In the genomic region with DNA sequence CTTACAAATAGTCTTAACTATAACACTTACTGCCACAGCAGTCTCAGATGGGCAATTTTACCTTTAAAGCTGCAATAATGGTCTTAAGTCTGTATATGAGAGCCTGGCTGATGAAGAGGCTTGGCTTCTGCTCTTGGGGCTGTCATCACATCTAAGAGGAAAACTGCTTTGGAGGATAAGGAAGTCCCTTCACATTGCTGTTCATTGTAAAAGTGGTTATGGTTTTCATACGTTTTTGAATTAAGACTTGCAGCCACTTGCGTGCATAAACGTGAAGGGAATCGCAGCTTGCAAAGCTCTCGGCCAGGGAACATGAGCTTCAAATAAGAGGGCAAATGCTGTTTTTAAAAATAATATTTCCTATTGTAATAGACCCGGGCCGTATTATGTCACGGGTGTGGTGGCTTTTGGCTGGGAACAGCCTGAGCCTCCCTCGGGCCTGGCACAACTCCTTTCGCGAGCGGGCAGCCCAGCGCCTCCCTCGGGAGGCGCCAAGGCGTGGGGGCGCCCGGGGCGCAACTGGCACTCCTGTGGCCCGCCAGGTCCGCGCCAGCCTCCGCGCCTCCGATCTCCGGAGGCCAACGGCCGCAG, we compare ENCODE assay signal across 8 cellular contexts. TPM values are rescaled to one million over a fixed set of nuclear protein-coding genes. Genes with fewer than 3 reads are reported as not detected.
DNase-seq lines count a peak whose midpoint lies in the region; ATAC-seq and TF ChIP-seq lines count a peak whose summit lies in the region.

No MANE protein-coding gene starts in this region.

- H3K4me3 Mint-ChIP-seq in HFFc6 = peak overlapping the region; percentile 85
- H3K4me3 Mint-ChIP-seq in immature natural killer cell = peak overlapping the region; percentile 83 to 91 (median 86)
- peak overlapping the region; percentile 41 to 51 for H3K4me3 Mint-ChIP-seq in stimulated activated naive CD8-positive, alpha-beta T cell treated with anti-CD3 and anti-CD28 coated beads, Interleukin-15, amount 100 ng/mL, for 72 hours

- H3K36me3 ChIP-seq in BE2C = 0 out of 2 replicates have a peak, but pooled peaks cover 2% of the 10 kb centered on the region

- peak overlapping the region; percentile 62 for H3K27ac Mint-ChIP-seq in HFFc6
- H3K27ac Mint-ChIP-seq in immature natural killer cell = peak overlapping the region in 3 of 6 donors; percentile 56 to 82 (median 66)
- no peak overlapping the region for H3K27ac Mint-ChIP-seq in stimulated activated naive CD8-positive, alpha-beta T cell treated with anti-CD3 and anti-CD28 coated beads, Interleukin-15, amount 100 ng/mL, for 72 hours

- no peaks in the 10 kb centered on the region for H3K9me3 ChIP-seq in BE2C

- peaks cover 38% of the 10 kb centered on the region for H3K4me1 Mint-ChIP-seq in HFFc6 (ENCODE audit: low read depth)
- peaks cover 3 to 16% of the 10 kb centered on the region in 2 donors for H3K4me1 Mint-ChIP-seq in immature natural killer cell
- no peaks in the 10 kb centered on the region for H3K4me1 Mint-ChIP-seq in stimulated activated naive CD8-positive, alpha-beta T cell treated with anti-CD3 and anti-CD28 coated beads, Interleukin-15, amount 100 ng/mL, for 72 hours

- peaks cover 32% of the 10 kb centered on the region for H3K4me1 ChIP-seq in BE2C

- H3K9me3 Mint-ChIP-seq in HFFc6 (no peaks in the 10 kb centered on the region), immature natural killer cell (no peaks in the 10 kb centered on the region)
- H3K9me3 Mint-ChIP-seq in stimulated activated naive CD8-positive, alpha-beta T cell treated with anti-CD3 and anti-CD28 coated beads, Interleukin-15, amount 100 ng/mL, for 72 hours = no peaks in the 10 kb centered on the region

- H3K27me3 ChIP-seq in BE2C = no peaks in the 10 kb centered on the region

- peak overlapping the region; percentile 72 for H3K4me3 ChIP-seq in BE2C (ENCODE audit: low read depth, low read length)
- H3K4me3 ChIP-seq in astrocyte of the cerebellum (ENCODE audit: low read depth, low read length) = peak overlapping the region; percentile 74

- H3K27me3 Mint-ChIP-seq in HFFc6 (ENCODE audit: insufficient read depth) (peaks cover 1% of the 10 kb centered on the region; the same call in 1 of the 2 replicates), immature natural killer cell (ENCODE audit: low read depth in 3 of 3) (peaks cover 0 to 5% (median 5%) of the 10 kb centered on the region in 3 donors)
- H3K27me3 Mint-ChIP-seq in stimulated activated naive CD8-positive, alpha-beta T cell treated with anti-CD3 and anti-CD28 coated beads, Interleukin-15, amount 100 ng/mL, for 72 hours = peaks cover 82% of the 10 kb centered on the region

- POLR2A ChIA-PET in GM10248 (lab: Yijun Ruan, JAX) = no interaction called here

- no peak for DNase-seq in BE2C
- DNase-seq in HFFc6 = no peak
- no peak for DNase-seq in astrocyte of the cerebellum (ENCODE audit: low read depth)
- no peak for DNase-seq in immature natural killer cell
- DNase-seq in stimulated activated naive CD8-positive, alpha-beta T cell treated with anti-CD3 and anti-CD28 coated beads, Interleukin-15, amount 100 ng/mL, for 72 hours = no peak
- DNase-seq in GM10248 (ENCODE audit: extremely low spot score) = no peak
- no peak for DNase-seq in LoVo (ENCODE audit: low spot score)
- no peak for DNase-seq in central memory CD4-positive, alpha-beta T cell

- CTCF ChIA-PET in GM10248 (lab: Yijun Ruan, JAX) = interaction anchor here (2.1 to 2.8 kb wide), 2 partner anchors 34 to 68 kb away, joined by 6 read pairs; no protein-coding TSS in a partner anchor

- H3K36me3 Mint-ChIP-seq in HFFc6 (ENCODE audit: low read depth) = no peaks in the 10 kb centered on the region
- H3K36me3 Mint-ChIP-seq in immature natural killer cell = no peaks in the 10 kb centered on the region

- in situ Hi-C loops in astrocyte of the cerebellum (cut with HindIII; ENCODE audit: low sequenced_read_pairs) = no loop called here

- ATAC-seq in stimulated activated naive CD8-positive, alpha-beta T cell treated with anti-CD3 and anti-CD28 coated beads, Interleukin-15, amount 100 ng/mL, for 72 hours = no peak

- no peak for TF ChIP-seq CTCF in BE2C (IDR thresholded peaks at IDR 0.05; ENCODE audit: low read depth, low read length)
- TF ChIP-seq CTCF in HFFc6 (IDR thresholded peaks at IDR 0.05) = no peak
- TF ChIP-seq CTCF in astrocyte of the cerebellum (IDR thresholded peaks at IDR 0.05; ENCODE audit: low read depth, low read length, missing control alignments) = no peak
- TF ChIP-seq CTCF in GM10248 (IDR thresholded peaks at IDR 0.05; ENCODE audit: control extremely low read depth, extremely low read depth, low read depth, missing control alignments) = no peak

RNA-seq across cellular contexts. Expression of gene ARHGEF28, which starts 0.6 kb away (rescaled TPM):
- 10.7 TPM for polyA plus RNA-seq in BE2C (2012; ENCODE audit: insufficient read depth, insufficient read length, low read depth)
- 10 to 100 TPM in 1 of 6 experiments, 1 to 10 TPM in 5; 7.5 to 13.6 (median 8.5) TPM for total RNA-seq in HFFc6 (2021; fragmentation: NEBNext Ultra II Directional; extraction: Animal tissue kit (Norgen Biotek cat#: 25700))
- polyA plus RNA-seq in immature natural killer cell = under 1 TPM in 2 of 3 donors, not detected in 1; 0.66 to 0.85 TPM

RNA-seq across cellular contexts. Expression of gene UTP15, which starts 59.9 kb away (rescaled TPM):
- polyA plus RNA-seq in BE2C (2012; ENCODE audit: insufficient read depth, insufficient read length, low read depth) = 20.8 TPM
- total RNA-seq in HFFc6 (2021; fragmentation: NEBNext Ultra II Directional; extraction: Animal tissue kit (Norgen Biotek cat#: 25700)) = 10 to 100 TPM; 20.2 to 25.6 (median 24.6) TPM
- 1 to 10 TPM; 1.5 to 7.8 (median 4.1) TPM for polyA plus RNA-seq in immature natural killer cell

RNA-seq across cellular contexts. Expression of gene ANKRA2, which starts 60.0 kb away (rescaled TPM):
- polyA plus RNA-seq in BE2C (2012; ENCODE audit: insufficient read depth, insufficient read length, low read depth) = 9.2 TPM
- 10 to 100 TPM; 12.5 to 15.1 (median 13.7) TPM for total RNA-seq in HFFc6 (2021; fragmentation: NEBNext Ultra II Directional; extraction: Animal tissue kit (Norgen Biotek cat#: 25700))
- 10 to 100 TPM; 15.6 to 23.0 (median 16.5) TPM for polyA plus RNA-seq in immature natural killer cell
